Comparison of ENCODE assay signal across 13 cellular contexts in the genomic region with DNA sequence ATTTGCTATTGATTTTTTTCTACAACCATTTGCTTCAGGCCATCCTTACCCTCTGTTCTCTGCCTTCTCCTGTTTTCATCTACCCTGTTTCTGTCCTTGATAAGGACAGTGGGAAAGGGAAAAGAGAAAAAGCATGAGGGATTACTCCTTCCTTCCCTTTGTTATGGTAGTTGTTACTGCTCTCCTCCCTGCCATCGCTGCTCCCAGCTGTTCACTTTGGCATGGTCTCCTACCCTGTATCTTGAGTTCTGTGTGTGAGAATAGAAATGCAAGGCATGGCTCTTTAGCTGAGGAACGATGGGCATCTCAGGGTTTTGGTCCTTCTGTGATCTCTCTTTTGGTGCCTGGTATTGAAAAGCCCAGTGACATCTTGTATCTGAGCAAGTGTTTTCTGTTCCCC. TPM values are rescaled to one million over a fixed set of nuclear protein-coding genes. Genes with fewer than 3 reads are reported as not detected.
DNase-seq lines count a peak whose midpoint lies in the region; ATAC-seq and TF ChIP-seq lines count a peak whose summit lies in the region.
"Had no signal": no experiment of that assay in that cellular context is flagged by ENCODE, and none has a peak within 500 bp of the region (broad histone marks: within the 10 kb centered on the region; RNA-seq: fewer than 3 reads in every experiment).

No MANE protein-coding gene starts in this region.

- H3K27me3 Mint-ChIP-seq in activated naive CD4-positive, alpha-beta T cell treated with anti-CD3 and anti-CD28 coated beads, Interleukin-2, amount 10 ng/mL, durations not matched to agents 7 days and 5 days, result no peaks in the 10 kb centered on the region
- no peaks in the 10 kb centered on the region for H3K27me3 Mint-ChIP-seq in T-helper 17 cell
- peaks cover 1% of the 10 kb centered on the region for H3K27me3 Mint-ChIP-seq in glutamatergic neuron (ENCODE audit: unreplicated experiment)

- no peaks in the 10 kb centered on the region for H3K9me3 Mint-ChIP-seq in activated naive CD4-positive, alpha-beta T cell treated with anti-CD3 and anti-CD28 coated beads, Interleukin-2, amount 10 ng/mL, durations not matched to agents 7 days and 5 days
- peaks cover 1% of the 10 kb centered on the region for H3K9me3 Mint-ChIP-seq in glutamatergic neuron (ENCODE audit: unreplicated experiment)
- H3K9me3 Mint-ChIP-seq in stimulated activated effector memory CD8-positive, alpha-beta T cell treated with anti-CD3 and anti-CD28 coated beads, Interleukin-12 subunit alpha, Interleukin-12 subunit beta, amount 100 ng/mL, for 72 hours, result no peaks in the 10 kb centered on the region

- no peak for TF ChIP-seq CTCF in glutamatergic neuron (IDR thresholded peaks at IDR 0.05; ENCODE audit: partially characterized antibody, unreplicated experiment)

- peak overlapping the region; percentile 66 for H3K27ac Mint-ChIP-seq in activated naive CD4-positive, alpha-beta T cell treated with anti-CD3 and anti-CD28 coated beads, Interleukin-2, amount 10 ng/mL, durations not matched to agents 7 days and 5 days
- H3K27ac Mint-ChIP-seq in T-helper 17 cell (no peak overlapping the region), glutamatergic neuron (ENCODE audit: unreplicated experiment) (peak overlapping the region; percentile 80)
- no peak overlapping the region for H3K27ac Mint-ChIP-seq in stimulated activated effector memory CD8-positive, alpha-beta T cell treated with anti-CD3 and anti-CD28 coated beads, Interleukin-12 subunit alpha, Interleukin-12 subunit beta, amount 100 ng/mL, for 72 hours

- CTCF ChIA-PET in activated naive CD4-positive, alpha-beta T cell treated with anti-CD3 and anti-CD28 coated beads, Interleukin-2, amount 10 ng/mL, durations not matched to agents 7 days and 5 days (lab: Charles Lee), result interaction anchor here (0.6 to 2.8 kb wide), 9 partner anchors 8 to 204 kb away, joined by 3 to 23 read pairs (median 4); no protein-coding TSS in a partner anchor

- H3K4me3 Mint-ChIP-seq in activated naive CD4-positive, alpha-beta T cell treated with anti-CD3 and anti-CD28 coated beads, Interleukin-2, amount 10 ng/mL, durations not matched to agents 7 days and 5 days, result peak overlapping the region; percentile 16
- H3K4me3 Mint-ChIP-seq in T-helper 17 cell, result peak overlapping the region; percentile 88
- H3K4me3 Mint-ChIP-seq in glutamatergic neuron (ENCODE audit: unreplicated experiment), result peak overlapping the region; percentile 76
- H3K4me3 Mint-ChIP-seq in stimulated activated effector memory CD8-positive, alpha-beta T cell treated with anti-CD3 and anti-CD28 coated beads, Interleukin-12 subunit alpha, Interleukin-12 subunit beta, amount 100 ng/mL, for 72 hours, result peak overlapping the region; percentile 45

- no peaks in the 10 kb centered on the region for H3K9me3 ChIP-seq in T-helper 17 cell (ENCODE audit: control insufficient read depth, low read length, poor library complexity, severe bottlenecking)
- H3K9me3 ChIP-seq: neutrophil, SJSA1 had no signal

- no peak for DNase-seq in activated naive CD4-positive, alpha-beta T cell treated with anti-CD3 and anti-CD28 coated beads, Interleukin-2, amount 10 ng/mL, durations not matched to agents 7 days and 5 days
- no peak for DNase-seq in activated naive CD4-positive, alpha-beta T cell treated with Interleukin-2 at 50 U/mL for 16 hours
- no peak for DNase-seq in T-helper 17 cell
- no peak for DNase-seq in glutamatergic neuron
- no peak for DNase-seq in stimulated activated effector memory CD8-positive, alpha-beta T cell treated with anti-CD3 and anti-CD28 coated beads, Interleukin-12 subunit alpha, Interleukin-12 subunit beta, amount 100 ng/mL, for 72 hours (ENCODE audit: low spot score in 2 of 2)
- no peak for DNase-seq in NCI-H1436 treated with DMSO at 0.1 percent for 48 hours (lab: John Stamatoyannopoulos, UW)
- DNase-seq in hypothalamus (lab: John Stamatoyannopoulos, UW), result no peak
- DNase-seq: activated CD8-positive, alpha-beta memory T cell treated with anti-CD3 and anti-CD28 coated beads, Interleukin-2, amount 50 U/mL, for 4 hours; dermis blood vessel endothelial cell; NCI-H1048 had no signal

- no peak for ATAC-seq in T-helper 17 cell
- no peak for ATAC-seq in stimulated activated effector memory CD8-positive, alpha-beta T cell treated with anti-CD3 and anti-CD28 coated beads, Interleukin-12 subunit alpha, Interleukin-12 subunit beta, amount 100 ng/mL, for 72 hours
- ATAC-seq in HG02870 (IDR thresholded peaks at IDR 0.05; ENCODE audit: unreplicated experiment), result no peak

- H3K36me3 Mint-ChIP-seq in activated naive CD4-positive, alpha-beta T cell treated with anti-CD3 and anti-CD28 coated beads, Interleukin-2, amount 10 ng/mL, durations not matched to agents 7 days and 5 days, result peaks cover 10% of the 10 kb centered on the region
- H3K36me3 Mint-ChIP-seq in T-helper 17 cell (ENCODE audit: low read depth), result no peaks in the 10 kb centered on the region
- no peaks in the 10 kb centered on the region for H3K36me3 Mint-ChIP-seq in glutamatergic neuron (ENCODE audit: unreplicated experiment)
- H3K36me3 Mint-ChIP-seq in stimulated activated effector memory CD8-positive, alpha-beta T cell treated with anti-CD3 and anti-CD28 coated beads, Interleukin-12 subunit alpha, Interleukin-12 subunit beta, amount 100 ng/mL, for 72 hours, result peaks cover 23% of the 10 kb centered on the region

- peaks cover 30% of the 10 kb centered on the region for H3K4me1 Mint-ChIP-seq in activated naive CD4-positive, alpha-beta T cell treated with anti-CD3 and anti-CD28 coated beads, Interleukin-2, amount 10 ng/mL, durations not matched to agents 7 days and 5 days
- H3K4me1 Mint-ChIP-seq in T-helper 17 cell (peaks cover 38% of the 10 kb centered on the region), glutamatergic neuron (ENCODE audit: low read depth, unreplicated experiment) (peaks cover 38% of the 10 kb centered on the region)
- peaks cover 35% of the 10 kb centered on the region for H3K4me1 Mint-ChIP-seq in stimulated activated effector memory CD8-positive, alpha-beta T cell treated with anti-CD3 and anti-CD28 coated beads, Interleukin-12 subunit alpha, Interleukin-12 subunit beta, amount 100 ng/mL, for 72 hours

RNA-seq across cellular contexts. Expression of a gene that starts 6.4 kb away (rescaled TPM):
- 100 to 1,000 TPM; 137 to 138 TPM for total RNA-seq in T-helper 17 cell
- 168 TPM for total RNA-seq in glutamatergic neuron (ENCODE audit: unreplicated experiment)

Comparison
In these comparisons a context has a peak if more than half of its experiments do, and no peak if none do; other contexts are left out.
1. H3K27ac Mint-ChIP-seq: peak in activated naive CD4-positive, alpha-beta T cell treated with anti-CD3 and anti-CD28 coated beads, Interleukin-2, amount 10 ng/mL, durations not matched to agents 7 days and 5 days (single experiment) and glutamatergic neuron (single experiment); none in T-helper 17 cell (single experiment) and stimulated activated effector memory CD8-positive, alpha-beta T cell treated with anti-CD3 and anti-CD28 coated beads, Interleukin-12 subunit alpha, Interleukin-12 subunit beta, amount 100 ng/mL, for 72 hours (single experiment).
2. H3K4me3 Mint-ChIP-seq: peak in every context shown above with its lines; median percentile 88 in T-helper 17 cell; 76 in glutamatergic neuron; 45 in stimulated activated effector memory CD8-positive, alpha-beta T cell treated with anti-CD3 and anti-CD28 coated beads, Interleukin-12 subunit alpha, Interleukin-12 subunit beta, amount 100 ng/mL, for 72 hours; 16 in activated naive CD4-positive, alpha-beta T cell treated with anti-CD3 and anti-CD28 coated beads, Interleukin-2, amount 10 ng/mL, durations not matched to agents 7 days and 5 days.